In genomic region chr14:34843011-34843554, GRCh38 we compare ENCODE assay signal across 1 cellular context.
TF ChIP-seq lines count a peak whose summit lies in the region.

No MANE protein-coding gene starts in this region.

TF ChIP-seq in HEK293, 187 proteins besides CTCF, POLR2A, EP300 and RAD21 (continued from another document):
- no peak for TF ChIP-seq ZNF362 (tag by site-specific recombination; IDR thresholded peaks at IDR 0.05)
- 0 out of 2 replicates have a peak, but pooled peaks have one; percentile 16 for TF ChIP-seq SP7 (tag by site-specific recombination; IDR thresholded peaks at IDR 0.05)
- TF ChIP-seq ZNF223 (tag by site-specific recombination; IDR thresholded peaks at IDR 0.05): no peak
- no peak for TF ChIP-seq GLIS2 (tag by site-specific recombination; IDR thresholded peaks at IDR 0.05)
- TF ChIP-seq ZNF514 (tag by site-specific recombination; IDR thresholded peaks at IDR 0.05): no peak
- no peak for TF ChIP-seq ZNF660 (tag by site-specific recombination; IDR thresholded peaks at IDR 0.05)
- TF ChIP-seq ZNF473 (tag by site-specific recombination; IDR thresholded peaks at IDR 0.05): no peak
- peak; percentile 57 for TF ChIP-seq ZNF600 (tag by site-specific recombination; IDR thresholded peaks at IDR 0.05)
